In the genomic region with DNA sequence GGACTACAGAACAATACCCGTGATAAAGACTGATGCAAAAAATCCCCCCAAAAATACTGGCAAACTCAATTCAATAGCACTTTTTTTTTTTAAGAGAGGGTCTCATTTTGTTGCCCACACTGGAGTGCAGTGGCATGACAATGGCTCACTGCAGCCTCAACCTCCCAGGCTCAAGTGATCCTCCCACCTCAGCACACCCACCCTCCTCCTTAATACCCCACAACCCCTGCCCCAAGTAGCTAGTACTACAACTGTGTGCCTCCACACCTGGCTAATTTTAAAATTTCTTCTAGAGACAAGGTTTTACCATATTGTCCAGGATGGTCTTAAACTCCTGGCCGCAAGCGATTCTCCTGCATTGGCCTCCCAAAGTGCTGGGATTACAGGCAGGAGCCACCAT, we compare ENCODE assay signal across 1 cellular context.
TF ChIP-seq lines count a peak whose summit lies in the region.

No MANE protein-coding gene starts in this region.

TF ChIP-seq in H1, 55 proteins besides CTCF, POLR2A, EP300 and RAD21:
- no peak for TF ChIP-seq SRF (IDR thresholded peaks at IDR 0.05; ENCODE audit: low read depth, low read length)
- TF ChIP-seq BACH1 (IDR thresholded peaks at IDR 0.05; ENCODE audit: low read length), result no peak
